Comparison of ENCODE assay signal across 23 cellular contexts in genomic region chr3:82739390-82739789, GRCh38.
DNase-seq lines count a peak whose midpoint lies in the region; FAIRE-seq and TF ChIP-seq lines count a peak whose summit lies in the region.
"Had no signal": no experiment of that assay in that cellular context is flagged by ENCODE, and none has a peak within 500 bp of the region (broad histone marks: within the 10 kb centered on the region; RNA-seq: fewer than 3 reads in every experiment).

No MANE protein-coding gene starts in this region.

- H3K9me3 ChIP-seq in OCI-LY7 (ENCODE audit: low read length) (no peaks in the 10 kb centered on the region), astrocyte (ENCODE audit: insufficient read depth, low read depth, low read length) (no peaks in the 10 kb centered on the region)
- H3K9me3 ChIP-seq: A549; BLaER1 treated with 17β-estradiol and CSF1 and Interleukin-3, amounts not matched to agents 10 nM and 100 nM; Caco-2 had no signal

- H3K27me3 ChIP-seq in astrocyte (ENCODE audit: insufficient read depth, low read length), result no peaks in the 10 kb centered on the region
- H3K27me3 ChIP-seq: BLaER1 treated with 17β-estradiol and CSF1 and Interleukin-3, amounts not matched to agents 10 nM and 100 nM had no signal

- H4K20me1 ChIP-seq in OCI-LY7 (ENCODE audit: insufficient read depth, low read length), result no peaks in the 10 kb centered on the region
- H4K20me1 ChIP-seq in astrocyte (ENCODE audit: insufficient read depth, low read length), result no peaks in the 10 kb centered on the region
- H4K20me1 ChIP-seq: BLaER1 treated with 17β-estradiol and CSF1 and Interleukin-3, amounts not matched to agents 10 nM and 100 nM had no signal

- CTCF ChIA-PET in OCI-LY7 (lab: Charles Lee; ENCODE audit: unreplicated experiment), result no interaction called here

- no TSS peak for BruUV-seq in OCI-LY7 (replicated peaks; lab: Mats Ljungman, UMichigan)

- H3K4me1 ChIP-seq in OCI-LY7 (ENCODE audit: insufficient read depth, low read length, poor library complexity, severe bottlenecking) (peaks cover 15% of the 10 kb centered on the region), astrocyte (ENCODE audit: insufficient read depth, low read length) (no peaks in the 10 kb centered on the region)
- H3K4me1 ChIP-seq: A549, Caco-2 had no signal

- H3K27me3 Mint-ChIP-seq in astrocyte (ENCODE audit: low read depth, unreplicated experiment) (no peaks in the 10 kb centered on the region), mesothelial cell of epicardium (ENCODE audit: low read depth) (no peaks in the 10 kb centered on the region)
- H3K27me3 Mint-ChIP-seq: B cell; CD4-positive, alpha-beta T cell had no signal

- TF ChIP-seq CTCF in OCI-LY7 (conservative IDR thresholded peaks at IDR 0.05; ENCODE audit: low read length), result no peak
- TF ChIP-seq CTCF in astrocyte (IDR thresholded peaks at IDR 0.05; ENCODE audit: insufficient read depth, low read depth, low read length), result no peak
- TF ChIP-seq CTCF in mesothelial cell of epicardium (IDR thresholded peaks at IDR 0.05; ENCODE audit: unreplicated experiment), result no peak

- H3K36me3 ChIP-seq in OCI-LY7 (ENCODE audit: insufficient read depth, low read length) (no peaks in the 10 kb centered on the region), astrocyte (ENCODE audit: insufficient read depth, low read length) (no peaks in the 10 kb centered on the region)
- H3K36me3 ChIP-seq: BLaER1 treated with 17β-estradiol and CSF1 and Interleukin-3, amounts not matched to agents 10 nM and 100 nM had no signal

- peaks cover 14% of the 10 kb centered on the region for H3K4me1 Mint-ChIP-seq in astrocyte (ENCODE audit: low read depth, unreplicated experiment)
- peaks cover 26% of the 10 kb centered on the region for H3K4me1 Mint-ChIP-seq in mesothelial cell of epicardium
- H3K4me1 Mint-ChIP-seq: B cell had no signal

- DNase-seq in HT1080 (ENCODE audit: low read depth) (peak; percentile 4), OCI-LY7 (ENCODE audit: low spot score) (no peak), astrocyte (ENCODE audit: low read depth) (peak; percentile 53), mesothelial cell of epicardium (ENCODE audit: low spot score in 2 of 2, unreplicated experiment in 2 of 2) (no peak), occipital lobe (lab: John Stamatoyannopoulos, UW) (no peak), GM12892 (ENCODE audit: insufficient read length) (no peak), T-helper 1 cell (no peak)
- DNase-seq: AML-193; Caco-2; Calu3; CD4-positive, alpha-beta T cell; CD8-positive, alpha-beta T cell; DMS79 treated with DMSO at 0.1 percent for 48 hours; GF-D8 had no signal

- TF ChIP-seq POLR2A in GM12892 (IDR thresholded peaks at IDR 0.05; ENCODE audit: low read depth, low read length), result no peak

- intact Hi-C loops in OCI-LY7 (cut with micrococcal nuclease; ENCODE audit: unreplicated experiment), result no loop called here

- H3K27ac ChIP-seq in OCI-LY7 (ENCODE audit: low read depth, low read length, poor library complexity, severe bottlenecking), result no peak overlapping the region
- H3K27ac ChIP-seq in astrocyte (ENCODE audit: low read depth, low read length), result no peak overlapping the region
- H3K27ac ChIP-seq: 22Rv1; A549; BLaER1 treated with 17β-estradiol and CSF1 and Interleukin-3, amounts not matched to agents 10 nM and 100 nM; C4-2B had no signal

- H3K4me3 ChIP-seq in OCI-LY7 (ENCODE audit: low read depth, low read length, poor library complexity, severe bottlenecking) (no peak overlapping the region), astrocyte (ENCODE audit: insufficient read depth, low read depth, low read length) (no peak overlapping the region)
- H3K4me3 ChIP-seq: A549; BLaER1 treated with 17β-estradiol and CSF1 and Interleukin-3, amounts not matched to agents 10 nM and 100 nM had no signal

- H3K4me3 Mint-ChIP-seq in astrocyte (ENCODE audit: unreplicated experiment), result no peak overlapping the region
- no peak overlapping the region for H3K4me3 Mint-ChIP-seq in mesothelial cell of epicardium
- H3K4me3 Mint-ChIP-seq: B cell; CD4-positive, alpha-beta T cell; CD8-positive, alpha-beta T cell had no signal

- no peaks in the 10 kb centered on the region for H3K9me3 Mint-ChIP-seq in astrocyte (ENCODE audit: unreplicated experiment)
- no peaks in the 10 kb centered on the region for H3K9me3 Mint-ChIP-seq in mesothelial cell of epicardium

- POLR2A ChIA-PET in OCI-LY7 (lab: Charles Lee), result no interaction called here

- no peak overlapping the region for H3K4me2 ChIP-seq in OCI-LY7 (ENCODE audit: low read length)
- no peak overlapping the region for H3K4me2 ChIP-seq in astrocyte (ENCODE audit: low read length)
- H3K4me2 ChIP-seq: A549; BLaER1 treated with 17β-estradiol and CSF1 and Interleukin-3, amounts not matched to agents 10 nM and 100 nM had no signal

- H3K36me3 Mint-ChIP-seq in astrocyte (ENCODE audit: low read depth, unreplicated experiment) (no peaks in the 10 kb centered on the region), mesothelial cell of epicardium (no peaks in the 10 kb centered on the region)
- H3K36me3 Mint-ChIP-seq: CD8-positive, alpha-beta T cell had no signal

- H3K9me2 ChIP-seq in OCI-LY7 (ENCODE audit: insufficient read depth, low read length), result no peaks in the 10 kb centered on the region

- H3K79me2 ChIP-seq in OCI-LY7 (ENCODE audit: insufficient read depth, low read depth, low read length), result no peaks in the 10 kb centered on the region
- H3K79me2 ChIP-seq in astrocyte (ENCODE audit: insufficient read depth, low read length), result no peaks in the 10 kb centered on the region

- no peak for FAIRE-seq in astrocyte (lab: Jason Lieb, UNC)
- no peak for FAIRE-seq in GM12892 (lab: Jason Lieb, UNC)
- FAIRE-seq: A549, D721Med, G401.6, GM12891, GM18507 had no signal

- H3K9ac ChIP-seq in astrocyte (ENCODE audit: low read length), result no peak overlapping the region
- H3K9ac ChIP-seq: BLaER1 treated with 17β-estradiol and CSF1 and Interleukin-3, amounts not matched to agents 10 nM and 100 nM had no signal

- H2AFZ ChIP-seq in OCI-LY7 (ENCODE audit: low read length) (0 out of 2 replicates have a peak overlapping the region, but pooled peaks have one; percentile 33), astrocyte (ENCODE audit: low read depth, low read length) (no peak overlapping the region)

- H3K27ac Mint-ChIP-seq in astrocyte (ENCODE audit: unreplicated experiment) (no peak overlapping the region), mesothelial cell of epicardium (peak overlapping the region; percentile 21)
- H3K27ac Mint-ChIP-seq: B cell; CD4-positive, alpha-beta T cell; CD8-positive, alpha-beta T cell had no signal

Comparison
In these comparisons a context has a peak if more than half of its experiments do, and no peak if none do; other contexts are left out.
1. DNase-seq: peak in HT1080 (single experiment) and astrocyte (single experiment); none in OCI-LY7 (single experiment), mesothelial cell of epicardium (0 of 2), occipital lobe (single experiment), GM12892 (single experiment) and T-helper 1 cell (0 of 5).